Comparison of ENCODE assay signal across 8 cellular contexts in genomic region chr17:68288804-68289203, GRCh38. TPM values are rescaled to one million over a fixed set of nuclear protein-coding genes. Genes with fewer than 3 reads are reported as not detected.
DNase-seq lines count a peak whose midpoint lies in the region; ATAC-seq and TF ChIP-seq lines count a peak whose summit lies in the region.
"Had no signal": no experiment of that assay in that cellular context is flagged by ENCODE, and none has a peak within 500 bp of the region (broad histone marks: within the 10 kb centered on the region; RNA-seq: fewer than 3 reads in every experiment).

No MANE protein-coding gene starts in this region.

- H2AFZ ChIP-seq in KMS-11 (ENCODE audit: low read depth) (no peak overlapping the region), neural progenitor cell (replicated peaks) (no peak overlapping the region)

- H3K4me3 ChIP-seq in GM08714 (ENCODE audit: low read length), result peak overlapping the region; percentile 95; the same call in 1 of the 2 replicates
- no peak overlapping the region for H3K4me3 ChIP-seq in KMS-11 (IDR thresholded peaks at IDR 0.05; ENCODE audit: insufficient read depth, low read depth, low read length)
- no peak overlapping the region for H3K4me3 ChIP-seq in neural progenitor cell

- H3K36me3 ChIP-seq in KMS-11 (ENCODE audit: insufficient read depth) (no peaks in the 10 kb centered on the region), neural progenitor cell (no peaks in the 10 kb centered on the region)

- H3K4me1 ChIP-seq in KMS-11 (ENCODE audit: low read depth, poor library complexity, severe bottlenecking), result peaks cover 17% of the 10 kb centered on the region
- peaks cover 23% of the 10 kb centered on the region for H3K4me1 ChIP-seq in neural progenitor cell

- H3K27me3 Mint-ChIP-seq in activated naive CD8-positive, alpha-beta T cell treated with anti-CD3 and anti-CD28 coated beads, Interleukin-2, amount 10 ng/mL, durations not matched to agents 7 days and 5 days, result no peaks in the 10 kb centered on the region
- peaks cover 21% of the 10 kb centered on the region for H3K27me3 Mint-ChIP-seq in neural progenitor cell (ENCODE audit: insufficient read depth, low read depth)

- no peaks in the 10 kb centered on the region for H3K9me3 Mint-ChIP-seq in activated naive CD8-positive, alpha-beta T cell treated with anti-CD3 and anti-CD28 coated beads, Interleukin-2, amount 10 ng/mL, durations not matched to agents 7 days and 5 days
- H3K9me3 Mint-ChIP-seq in neural progenitor cell, result no peaks in the 10 kb centered on the region

- TF ChIP-seq CTCF in KMS-11 (conservative IDR thresholded peaks at IDR 0.05; ENCODE audit: low read depth, low read length) (0 out of 2 replicates have a peak, but pooled peaks have one; percentile 14), neural progenitor cell (IDR thresholded peaks at IDR 0.05) (peak; percentile 3)

- peak overlapping the region; percentile 94 for H3K4me3 Mint-ChIP-seq in activated naive CD8-positive, alpha-beta T cell treated with anti-CD3 and anti-CD28 coated beads, Interleukin-2, amount 10 ng/mL, durations not matched to agents 7 days and 5 days
- no peak overlapping the region for H3K4me3 Mint-ChIP-seq in neural progenitor cell

- H3K27ac Mint-ChIP-seq in activated naive CD8-positive, alpha-beta T cell treated with anti-CD3 and anti-CD28 coated beads, Interleukin-2, amount 10 ng/mL, durations not matched to agents 7 days and 5 days, result peak overlapping the region; percentile 27
- no peak overlapping the region for H3K27ac Mint-ChIP-seq in neural progenitor cell

- POLR2A ChIA-PET in activated naive CD8-positive, alpha-beta T cell treated with anti-CD3 and anti-CD28 coated beads, Interleukin-2, amount 10 ng/mL, durations not matched to agents 7 days and 5 days (lab: Charles Lee), result interaction anchor here (0.7 to 4.8 kb wide), 6 partner anchors 24 to 170 kb away, joined by 3 to 38 read pairs (median 5); partner anchors contain the start of genes AMZ2 and WIPI1

- H3K4me2 ChIP-seq in KMS-11 (no peak overlapping the region), neural progenitor cell (no peak overlapping the region)

- H3K9ac ChIP-seq in KMS-11 (no peak overlapping the region), neural progenitor cell (no peak overlapping the region)

- no peaks in the 10 kb centered on the region for H3K27me3 ChIP-seq in KMS-11 (ENCODE audit: insufficient read depth, low read depth)
- H3K27me3 ChIP-seq in neural progenitor cell, result peaks cover 67% of the 10 kb centered on the region

- H4K20me1 ChIP-seq in KMS-11 (ENCODE audit: insufficient read depth) (no peaks in the 10 kb centered on the region), neural progenitor cell (ENCODE audit: low read depth) (peaks cover 9% of the 10 kb centered on the region)

- H3K36me3 Mint-ChIP-seq in activated naive CD8-positive, alpha-beta T cell treated with anti-CD3 and anti-CD28 coated beads, Interleukin-2, amount 10 ng/mL, durations not matched to agents 7 days and 5 days, result peaks cover 7% of the 10 kb centered on the region
- H3K36me3 Mint-ChIP-seq in neural progenitor cell, result no peaks in the 10 kb centered on the region

- H3K79me2 ChIP-seq in KMS-11 (ENCODE audit: insufficient read depth, low read depth), result no peaks in the 10 kb centered on the region; the same call in 1 of the 2 replicates
- H3K79me2 ChIP-seq in neural progenitor cell (ENCODE audit: low read depth), result no peaks in the 10 kb centered on the region

- H3K9me3 ChIP-seq in neural progenitor cell (ENCODE audit: low read depth), result no peaks in the 10 kb centered on the region

- no peak for ATAC-seq in activated naive CD8-positive, alpha-beta T cell treated with anti-CD3 and anti-CD28 coated beads, Interleukin-2, amount 10 ng/mL, durations not matched to agents 7 days and 5 days (ENCODE audit: low read depth)
- no peak for ATAC-seq in GM19463 (IDR thresholded peaks at IDR 0.05; ENCODE audit: unreplicated experiment)
- no peak for ATAC-seq in HG02973 (IDR thresholded peaks at IDR 0.05; ENCODE audit: unreplicated experiment)

- H3K27ac ChIP-seq in KMS-11 (no peak overlapping the region), neural progenitor cell (no peak overlapping the region)

- DNase-seq in activated naive CD8-positive, alpha-beta T cell treated with anti-CD3 and anti-CD28 coated beads, Interleukin-2, amount 10 ng/mL, durations not matched to agents 7 days and 5 days, result no peak
- DNase-seq in neural progenitor cell (ENCODE audit: low spot score) (peak; percentile 25), SW480 (ENCODE audit: low spot score) (no peak)
- DNase-seq: NCI-H2107 had no signal

- peaks cover 48% of the 10 kb centered on the region for H3F3A ChIP-seq in neural progenitor cell (ENCODE audit: low read depth)

- peaks cover 28% of the 10 kb centered on the region for H3K4me1 Mint-ChIP-seq in activated naive CD8-positive, alpha-beta T cell treated with anti-CD3 and anti-CD28 coated beads, Interleukin-2, amount 10 ng/mL, durations not matched to agents 7 days and 5 days
- peaks cover 21% of the 10 kb centered on the region for H3K4me1 Mint-ChIP-seq in neural progenitor cell

RNA-seq across cellular contexts. Expression of gene SLC16A6, which starts 2.1 kb away (rescaled TPM):
- 1 to 10 TPM; 5.8 to 6.5 TPM for total RNA-seq in activated naive CD8-positive, alpha-beta T cell treated with anti-CD3 and anti-CD28 coated beads, Interleukin-2, amount 10 ng/mL, durations not matched to agents 7 days and 5 days
- 0.09 and 0.19 TPM in 2 replicates for total RNA-seq in neural progenitor cell (ENCODE audit: low replicate concordance)

RNA-seq across cellular contexts. Expression of gene ARSG, which starts 2.5 kb away (rescaled TPM):
- 10 to 100 TPM; 10.4 to 10.9 TPM for total RNA-seq in activated naive CD8-positive, alpha-beta T cell treated with anti-CD3 and anti-CD28 coated beads, Interleukin-2, amount 10 ng/mL, durations not matched to agents 7 days and 5 days
- total RNA-seq in neural progenitor cell (ENCODE audit: low replicate concordance), result 19.5 and 20.0 TPM in 2 replicates

RNA-seq across cellular contexts. Expression of gene AMZ2, which starts 41.0 kb away (rescaled TPM):
- total RNA-seq in activated naive CD8-positive, alpha-beta T cell treated with anti-CD3 and anti-CD28 coated beads, Interleukin-2, amount 10 ng/mL, durations not matched to agents 7 days and 5 days, result 10 to 100 TPM; 84.2 to 84.5 TPM
- total RNA-seq in neural progenitor cell (ENCODE audit: low replicate concordance), result 99.0 and 150 TPM in 2 replicates
